16 cellular contexts compared by ENCODE assay signal in the genomic region with DNA sequence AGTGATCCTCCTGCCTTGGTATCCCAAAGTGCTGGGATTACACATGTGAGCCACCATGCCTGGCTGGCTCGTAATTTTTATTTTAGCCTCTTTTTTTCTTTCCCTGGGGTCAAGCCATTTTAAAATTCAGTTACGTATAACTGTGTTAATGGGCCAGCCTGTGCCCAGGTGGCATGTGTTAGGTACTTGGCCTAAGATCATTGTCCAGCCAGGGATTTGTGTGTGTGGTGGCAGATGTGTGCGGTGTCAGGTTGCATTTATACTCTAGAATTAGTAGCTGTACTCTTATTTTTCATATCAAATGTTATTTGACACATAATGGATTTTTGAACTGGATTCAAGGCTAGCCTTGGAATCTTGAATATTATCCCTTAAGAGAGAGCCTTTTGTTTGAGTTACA.
A peak's percentile ranks its signal among the peaks of the same experiment; 100 is the strongest.
DNase-seq lines count a peak whose midpoint lies in the region; ATAC-seq and TF ChIP-seq lines count a peak whose summit lies in the region.
"Had no signal": no experiment of that assay in that cellular context is flagged by ENCODE, and none has a peak within 500 bp of the region (broad histone marks: within the 10 kb centered on the region; RNA-seq: fewer than 3 reads in every experiment).

No MANE protein-coding gene starts in this region.

- ATAC-seq in HG03432 (IDR thresholded peaks at IDR 0.05; ENCODE audit: unreplicated experiment): no peak

- H3K36me3 Mint-ChIP-seq in nephron progenitor cell (ENCODE audit: low read depth): no peaks in the 10 kb centered on the region

- DNase-seq in NCI-H748 (lab: John Stamatoyannopoulos, UW; ENCODE audit: unreplicated experiment) (peak; percentile 55), NCI-H748 treated with DMSO at 0.1 percent for 48 hours (lab: John Stamatoyannopoulos, UW) (no peak), DMS 273 (lab: John Stamatoyannopoulos, UW; ENCODE audit: unreplicated experiment) (peak; percentile 73), NCI-H82 treated with DMSO at 0.1 percent for 48 hours (lab: John Stamatoyannopoulos, UW; ENCODE audit: unreplicated experiment) (peak; percentile 23), nephron progenitor cell (no peak), thyroid gland (no peak)
- DNase-seq in stimulated activated CD4-positive, alpha-beta T cell treated with anti-CD3 and anti-CD28 coated beads, Interleukin-2, amount 100 ng/mL, for 48 hours: no peak
- DNase-seq: activated CD4-positive, alpha-beta T cell treated with anti-CD3 and anti-CD28 coated beads, Interleukin-2, amount 50 U/mL, for 1 hour; activated effector memory CD4-positive, alpha-beta T cell treated with Interleukin-2 at 50 U/mL for 16 hours; anterior cingulate cortex; islet precursor cell; NCI-H1436 treated with DMSO at 0.1 percent for 48 hours; stomach had no signal

- H3K4me3 ChIP-seq in thyroid gland (replicated peaks in 1 of 3): no peak overlapping the region
- H3K4me3 ChIP-seq: stomach had no signal

- intact Hi-C loops in thyroid gland (cut with DNase I): no loop called here

- H3K4me1 Mint-ChIP-seq in nephron progenitor cell: peaks cover 27% of the 10 kb centered on the region

- TF ChIP-seq CTCF in nephron progenitor cell (IDR thresholded peaks at IDR 0.05) (no peak), thyroid gland (IDR thresholded peaks at IDR 0.05) (no peak)

- WGBS in thyroid gland, 2 donors: 95 to 100% methylated on average over 3 of the region's 3 CpGs

- H3K9me3 ChIP-seq in thyroid gland: no peaks in the 10 kb centered on the region
- H3K9me3 ChIP-seq: stomach had no signal

- H3K27me3 Mint-ChIP-seq in nephron progenitor cell (ENCODE audit: low read depth, poor library complexity): peaks cover 6% of the 10 kb centered on the region

- no peaks in the 10 kb centered on the region for H3K27me3 ChIP-seq in thyroid gland
- H3K27me3 ChIP-seq: stomach had no signal

- TF ChIP-seq POLR2A in thyroid gland (IDR thresholded peaks at IDR 0.05): no peak

- H3K27ac ChIP-seq in thyroid gland: no peak overlapping the region
- H3K27ac ChIP-seq: RWPE1, stomach had no signal

- no peak overlapping the region for H3K4me3 Mint-ChIP-seq in nephron progenitor cell
- H3K4me3 Mint-ChIP-seq: CD14-positive monocyte had no signal

- no peaks in the 10 kb centered on the region for H3K36me3 ChIP-seq in thyroid gland
- H3K36me3 ChIP-seq: stomach had no signal

- H3K27ac Mint-ChIP-seq in nephron progenitor cell: peak overlapping the region; percentile 76

- no peaks in the 10 kb centered on the region for H3K9me3 Mint-ChIP-seq in nephron progenitor cell
- H3K9me3 Mint-ChIP-seq: CD14-positive monocyte had no signal

- peaks cover 31 to 59% of the 10 kb centered on the region in 2 donors for H3K4me1 ChIP-seq in thyroid gland

Comparison
In these comparisons a context has a peak if more than half of its experiments do, and no peak if none do; other contexts are left out.
1. DNase-seq: peak in NCI-H748 (single experiment), DMS 273 (single experiment) and NCI-H82 treated with DMSO at 0.1 percent for 48 hours (single experiment); none in NCI-H748 treated with DMSO at 0.1 percent for 48 hours (single experiment), nephron progenitor cell (single experiment), thyroid gland (0 of 2) and stimulated activated CD4-positive, alpha-beta T cell treated with anti-CD3 and anti-CD28 coated beads, Interleukin-2, amount 100 ng/mL, for 48 hours (0 of 2).